Comparison of ENCODE assay signal across 20 cellular contexts in genomic region chr4:17559709-17560048, GRCh38. TPM values are rescaled to one million over a fixed set of nuclear protein-coding genes. Genes with fewer than 3 reads are reported as not detected.
DNase-seq lines count a peak whose midpoint lies in the region; ATAC-seq, FAIRE-seq and TF ChIP-seq lines count a peak whose summit lies in the region.
"Had no signal": no experiment of that assay in that cellular context is flagged by ENCODE, and none has a peak within 500 bp of the region (broad histone marks: within the 10 kb centered on the region; RNA-seq: fewer than 3 reads in every experiment).

No MANE protein-coding gene starts in this region.

- no peaks in the 10 kb centered on the region for H4K20me1 ChIP-seq in K562 (replicated peaks; ENCODE audit: control insufficient read depth, insufficient read depth, low read length)

- FAIRE-seq in K562 (lab: Jason Lieb, UNC), result no peak
- FAIRE-seq: G401.6, GM12878, GM18507 had no signal

- CTCF ChIA-PET in K562 (lab: Yijun Ruan, JAX; ENCODE audit: low intra/inter-chr PET ratio), result no interaction called here

- H3K4me2 ChIP-seq in K562 (ENCODE audit: insufficient read depth, low read length), result no peak overlapping the region
- H3K4me2 ChIP-seq: GM23338 had no signal

- H3K27ac ChIP-seq in K562 (ENCODE audit: extremely low read depth, low read depth, low read length) (no peak overlapping the region), liver (ENCODE audit: low read depth in 1 of 2, low read length in 2 of 2) (peak overlapping the region; percentile 55 to 86)

- TF ChIP-seq RAD21 in K562 (CRISPR knock-in tag; conservative IDR thresholded peaks at IDR 0.05 in 1 of 2, IDR thresholded peaks at IDR 0.05 in 1 of 2) (no peak), liver (IDR thresholded peaks at IDR 0.05) (no peak)

- TF ChIP-seq CTCF in K562 (IDR thresholded peaks at IDR 0.05 in 2 of 3, conservative IDR thresholded peaks at IDR 0.05 in 1 of 3; ENCODE audit: insufficient read depth in 2 of 3, low read depth in 1 of 3, low read length in 3 of 3), result no peak
- no peak for TF ChIP-seq CTCF in liver (IDR thresholded peaks at IDR 0.05; ENCODE audit: low read depth, low read length, missing input control)

- TF ChIP-seq POLR2A in K562 (conservative IDR thresholded peaks at IDR 0.05), result no peak

- H3K9ac ChIP-seq in K562 (ENCODE audit: insufficient read depth in 1 of 2, low read depth in 2 of 2, low read length in 2 of 2) (no peak overlapping the region), liver (ENCODE audit: low read depth in 1 of 2, low read length in 2 of 2) (no peak overlapping the region)

- no peak overlapping the region for H2AFZ ChIP-seq in K562 (ENCODE audit: low read depth, low read length)
- H2AFZ ChIP-seq: GM23338 had no signal

- ATAC-seq in K562 (no peak), Right ventricle myocardium inferior (no peak)
- ATAC-seq: GM12878, GM23338, HCT116 had no signal

- intact Hi-C loops in K562 (cut with micrococcal nuclease) (no loop called here), Right ventricle myocardium inferior (cut with DNase I) (loop anchor here (5.0 kb wide), 1 partner anchor 1033 kb away; no protein-coding TSS in a partner anchor)

- H3K9me3 ChIP-seq in K562 (replicated peaks; ENCODE audit: control insufficient read depth, insufficient read depth, low read depth, low read length) (no peaks in the 10 kb centered on the region; the same call in 1 of the 2 replicates), liver (ENCODE audit: control insufficient read depth in 4 of 4, low read length in 3 of 4) (no peaks in the 10 kb centered on the region)

- H3K9me1 ChIP-seq in K562 (ENCODE audit: control insufficient read depth, insufficient read depth, low read length), result no peaks in the 10 kb centered on the region

- H3K36me3 ChIP-seq in K562 (ENCODE audit: control insufficient read depth, insufficient read depth, low read length), result no peaks in the 10 kb centered on the region
- H3K36me3 ChIP-seq in liver (ENCODE audit: control insufficient read depth in 4 of 4, insufficient read depth in 3 of 4, low read depth in 1 of 4, low read length in 3 of 4), result no peaks in the 10 kb centered on the region

- 0% methylated on average over 3 of the region's 3 CpGs for WGBS in K562 (ENCODE audit: insufficient coverage, low coverage, missing lambda C conversion rate)
- WGBS in liver, result 87% methylated on average over 3 of the region's 3 CpGs

- no peak for TF ChIP-seq EP300 in K562 (IDR thresholded peaks at IDR 0.05; ENCODE audit: low read length)

- H3K4me1 ChIP-seq in K562 (replicated peaks in 1 of 2; ENCODE audit: control insufficient read depth in 2 of 2, insufficient read depth in 2 of 2, low read length in 2 of 2) (peaks cover 0 to 2% of the 10 kb centered on the region in 2 experiments; a peak in 1 of 5 replicates), liver (ENCODE audit: control insufficient read depth in 4 of 4, insufficient read depth in 4 of 4, low read length in 3 of 4) (peaks cover 0 to 50% (median 36%) of the 10 kb centered on the region in 4 donors)

- no TSS peak for BruUV-seq in K562 (replicated peaks; lab: Mats Ljungman, UMichigan)

- H3K79me2 ChIP-seq in K562 (ENCODE audit: control insufficient read depth, insufficient read depth, low read length), result no peaks in the 10 kb centered on the region

- in situ Hi-C loops in K562 (cut with MboI), result loop anchor here (10.0 kb wide), 1 partner anchor 245 kb away; no protein-coding TSS in a partner anchor

- DNase-seq in K562 (ENCODE audit: extremely low read depth in 1 of 4, low spot score in 3 of 4) (no peak), Right ventricle myocardium inferior (ENCODE audit: missing footprints) (no peak), GF-D8 (lab: John Stamatoyannopoulos, UW) (no peak)
- DNase-seq: C1 segment of cervical spinal cord; CD4-positive, alpha-beta memory T cell; COR-L47; DMS153; DND-41; H9; HFFc6 had no signal

- H3K4me3 ChIP-seq in K562 (no peak overlapping the region), liver (ENCODE audit: low read depth in 1 of 3, low read length in 3 of 3) (no peak overlapping the region)
- H3K4me3 ChIP-seq: GM12878, GM23338 had no signal

- POLR2A ChIA-PET in K562 (lab: Yijun Ruan, JAX), result interaction anchor here (1.0 kb wide), 1 partner anchor 10 kb away, joined by 4 read pairs; no protein-coding TSS in a partner anchor

- peaks cover 21 to 32% of the 10 kb centered on the region in 2 experiments; a peak in 4 of 5 replicates for H3K27me3 ChIP-seq in K562 (ENCODE audit: control insufficient read depth in 2 of 2, insufficient read depth in 2 of 2, low read length in 2 of 2)
- no peaks in the 10 kb centered on the region for H3K27me3 ChIP-seq in liver (ENCODE audit: control insufficient read depth in 4 of 4, insufficient read depth in 4 of 4, low read length in 3 of 4)

RNA-seq across cellular contexts. Expression of gene LAP3, which starts 17.3 kb away (rescaled TPM):
- total RNA-seq in K562 (2011; cell fraction: chromatin; rRNA removed; ENCODE audit: low replicate concordance), result 32.7 and 42.6 TPM in 2 replicates
- total RNA-seq in K562 (2011; cell fraction: nucleolus; rRNA removed), result 24.0 and 28.4 TPM in 2 replicates
- total RNA-seq in K562 (2011; cell fraction: nucleoplasm; rRNA removed), result 31.4 and 34.3 TPM in 2 replicates
- total RNA-seq in K562 (2014; rRNA removed), result 100 and 107 TPM in 2 replicates
- 122 and 126 TPM in 2 replicates for total RNA-seq in K562 (2014; rRNA removed; fragmentation: Illumina TruSeq; extraction: Trizol)
- 134 and 143 TPM in 2 replicates for total RNA-seq in K562 (2015; rRNA removed; fragmentation: Illumina TruSeq; extraction: Trizol)
- 82.3 and 85.6 TPM in 2 replicates for total RNA-seq in K562 (2021)
- polyA plus RNA-seq in K562 (2011; rRNA removed), result 75.0 and 97.3 TPM in 2 replicates
- 45.3 and 56.8 TPM in 2 replicates for polyA plus RNA-seq in K562 (2011; cell fraction: cytosol; rRNA removed)
- polyA plus RNA-seq in K562 (2011; cell fraction: nucleus; rRNA removed), result 25.3 and 29.5 TPM in 2 replicates
- polyA plus RNA-seq in K562 (2012), result 64.4 and 111 TPM in 2 replicates
- 115 and 132 TPM in 2 replicates for polyA plus RNA-seq in K562 (2014; fragmentation: Illumina TruSeq; extraction: Trizol)
- 100 to 1,000 TPM in 1 of 2 experiments, 10 to 100 TPM in 1; 97.3 to 170 TPM for polyA plus RNA-seq in K562 (2014; fragmentation: Nextera tagmentation; extraction: Ambion mirVana)
- 93.1 and 94.3 TPM in 2 replicates for polyA plus RNA-seq in K562 (2014; rRNA removed)
- polyA minus RNA-seq in K562 (2011; rRNA and poly(A)+ RNA removed), result 87.0 and 98.8 TPM in 2 replicates
- polyA minus RNA-seq in K562 (2011; cell fraction: cytosol; rRNA and poly(A)+ RNA removed), result 33.4 and 54.2 TPM in 2 replicates
- polyA minus RNA-seq in K562 (2011; cell fraction: nucleus; rRNA and poly(A)+ RNA removed), result 24.0 and 33.1 TPM in 2 replicates
- total RNA-seq in liver, result 100 to 1,000 TPM in 1 of 2 donors, 10 to 100 TPM in 1; 57.5 to 178 TPM
- polyA plus RNA-seq in liver, result 100 to 1,000 TPM; 109 to 111 TPM
- total RNA-seq in Right ventricle myocardium inferior, result 56.9 TPM

RNA-seq across cellular contexts. Expression of gene CLRN2, which starts 44.7 kb away (rescaled TPM):
- total RNA-seq in K562 (2011; cell fraction: chromatin; rRNA removed; ENCODE audit: low replicate concordance), result not detected in 2 replicates
- total RNA-seq in K562 (2011; cell fraction: nucleolus; rRNA removed), result not detected in 2 replicates
- not detected in 2 replicates for total RNA-seq in K562 (2011; cell fraction: nucleoplasm; rRNA removed)
- total RNA-seq in K562 (2014; rRNA removed) (not detected in 2 replicates), K562 (2014; rRNA removed; fragmentation: Illumina TruSeq; extraction: Trizol) (not detected in 2 replicates), K562 (2015; rRNA removed; fragmentation: Illumina TruSeq; extraction: Trizol) (not detected in 2 replicates), K562 (2021) (not detected in 2 replicates), liver (not detected), Right ventricle myocardium inferior (not detected)
- polyA plus RNA-seq in K562 (2011; rRNA removed) (not detected in 2 replicates), K562 (2014; fragmentation: Illumina TruSeq; extraction: Trizol) (not detected in 2 replicates), K562 (2014; fragmentation: Nextera tagmentation; extraction: Ambion mirVana) (not detected), K562 (2014; rRNA removed) (not detected in 2 replicates), liver (under 1 TPM in 1 of 2 donors, not detected in 1; 0.19 TPM)
- not detected in 2 replicates for polyA plus RNA-seq in K562 (2011; cell fraction: cytosol; rRNA removed)
- polyA plus RNA-seq in K562 (2011; cell fraction: nucleus; rRNA removed), result not detected in 2 replicates
- polyA plus RNA-seq in K562 (2012), result not detected in 2 replicates
- polyA minus RNA-seq in K562 (2011; rRNA and poly(A)+ RNA removed), result not detected in 2 replicates
- polyA minus RNA-seq in K562 (2011; cell fraction: cytosol; rRNA and poly(A)+ RNA removed), result not detected in 2 replicates
- polyA minus RNA-seq in K562 (2011; cell fraction: nucleus; rRNA and poly(A)+ RNA removed), result not detected in 2 replicates
- total RNA-seq: A172; A673; CD4-positive, alpha-beta memory T cell; GM12878; GM23338; H4; H9; HFFc6 had no signal
- polyA plus RNA-seq: BJ; CD4-positive, alpha-beta memory T cell; GM12878; GM23338 had no signal

RNA-seq across cellular contexts. Expression of gene QDPR, which starts 47.8 kb away (rescaled TPM):
- total RNA-seq in K562 (2011; cell fraction: chromatin; rRNA removed; ENCODE audit: low replicate concordance), result 20.5 and 30.3 TPM in 2 replicates
- 17.8 and 19.8 TPM in 2 replicates for total RNA-seq in K562 (2011; cell fraction: nucleolus; rRNA removed)
- 24.1 and 36.3 TPM in 2 replicates for total RNA-seq in K562 (2011; cell fraction: nucleoplasm; rRNA removed)
- total RNA-seq in K562 (2014; rRNA removed), result 9.4 and 14.4 TPM in 2 replicates
- 16.6 and 17.3 TPM in 2 replicates for total RNA-seq in K562 (2014; rRNA removed; fragmentation: Illumina TruSeq; extraction: Trizol)
- total RNA-seq in K562 (2015; rRNA removed; fragmentation: Illumina TruSeq; extraction: Trizol), result 16.6 and 17.2 TPM in 2 replicates
- 28.6 and 29.7 TPM in 2 replicates for total RNA-seq in K562 (2021)
- polyA plus RNA-seq in K562 (2011; rRNA removed), result 27.1 and 28.9 TPM in 2 replicates
- 28.6 and 28.7 TPM in 2 replicates for polyA plus RNA-seq in K562 (2011; cell fraction: cytosol; rRNA removed)
- polyA plus RNA-seq in K562 (2011; cell fraction: nucleus; rRNA removed), result 14.7 and 16.9 TPM in 2 replicates
- 24.7 and 27.3 TPM in 2 replicates for polyA plus RNA-seq in K562 (2012)
- 26.6 and 27.7 TPM in 2 replicates for polyA plus RNA-seq in K562 (2014; fragmentation: Illumina TruSeq; extraction: Trizol)
- polyA plus RNA-seq in K562 (2014; fragmentation: Nextera tagmentation; extraction: Ambion mirVana), result 1 to 10 TPM; 5.7 to 6.4 TPM
- polyA plus RNA-seq in K562 (2014; rRNA removed), result 26.9 and 39.7 TPM in 2 replicates
- 27.8 and 36.5 TPM in 2 replicates for polyA minus RNA-seq in K562 (2011; rRNA and poly(A)+ RNA removed)
- polyA minus RNA-seq in K562 (2011; cell fraction: cytosol; rRNA and poly(A)+ RNA removed), result 11.0 and 13.0 TPM in 2 replicates
- polyA minus RNA-seq in K562 (2011; cell fraction: nucleus; rRNA and poly(A)+ RNA removed), result 10.4 and 13.9 TPM in 2 replicates
- total RNA-seq in liver, result 10 to 100 TPM; 38.0 to 94.3 TPM
- 100 to 1,000 TPM; 114 to 137 TPM for polyA plus RNA-seq in liver
- 53.7 TPM for total RNA-seq in Right ventricle myocardium inferior

RNA-seq across cellular contexts. Expression of gene MED28, which starts 54.8 kb away (rescaled TPM):
- total RNA-seq in K562 (2011; cell fraction: chromatin; rRNA removed; ENCODE audit: low replicate concordance), result 38.5 and 51.6 TPM in 2 replicates
- 29.0 and 36.8 TPM in 2 replicates for total RNA-seq in K562 (2011; cell fraction: nucleolus; rRNA removed)
- 51.3 and 93.1 TPM in 2 replicates for total RNA-seq in K562 (2011; cell fraction: nucleoplasm; rRNA removed)
- 13.5 and 15.5 TPM in 2 replicates for total RNA-seq in K562 (2014; rRNA removed)
- 34.6 and 41.9 TPM in 2 replicates for total RNA-seq in K562 (2014; rRNA removed; fragmentation: Illumina TruSeq; extraction: Trizol)
- 68.0 and 77.0 TPM in 2 replicates for total RNA-seq in K562 (2015; rRNA removed; fragmentation: Illumina TruSeq; extraction: Trizol)
- 82.4 and 93.8 TPM in 2 replicates for total RNA-seq in K562 (2021)
- 42.4 and 50.5 TPM in 2 replicates for polyA plus RNA-seq in K562 (2011; rRNA removed)
- polyA plus RNA-seq in K562 (2011; cell fraction: cytosol; rRNA removed), result 15.6 and 24.7 TPM in 2 replicates
- polyA plus RNA-seq in K562 (2011; cell fraction: nucleus; rRNA removed), result 36.3 and 45.5 TPM in 2 replicates
- 30.2 and 53.6 TPM in 2 replicates for polyA plus RNA-seq in K562 (2012)
- polyA plus RNA-seq in K562 (2014; fragmentation: Illumina TruSeq; extraction: Trizol), result 23.0 and 28.4 TPM in 2 replicates
- polyA plus RNA-seq in K562 (2014; fragmentation: Nextera tagmentation; extraction: Ambion mirVana), result 10 to 100 TPM; 76.5 to 79.2 TPM
- 35.1 and 43.4 TPM in 2 replicates for polyA plus RNA-seq in K562 (2014; rRNA removed)
- 24.6 and 28.1 TPM in 2 replicates for polyA minus RNA-seq in K562 (2011; rRNA and poly(A)+ RNA removed)
- 41.8 and 43.2 TPM in 2 replicates for polyA minus RNA-seq in K562 (2011; cell fraction: cytosol; rRNA and poly(A)+ RNA removed)
- polyA minus RNA-seq in K562 (2011; cell fraction: nucleus; rRNA and poly(A)+ RNA removed), result 25.3 and 29.1 TPM in 2 replicates
- 10 to 100 TPM in 1 of 2 donors, 1 to 10 TPM in 1; 8.5 to 26.8 TPM for total RNA-seq in liver
- polyA plus RNA-seq in liver, result 1 to 10 TPM; 6.3 to 9.8 TPM
- total RNA-seq in Right ventricle myocardium inferior, result 22.0 TPM
